ENCODE assay signal across 12 cellular contexts in genomic region chr2:23596316-23596885, GRCh38.
A peak's percentile ranks its signal among the peaks of the same experiment; 100 is the strongest.
DNase-seq lines count a peak whose midpoint lies in the region; FAIRE-seq and TF ChIP-seq lines count a peak whose summit lies in the region.
"Had no signal": no experiment of that assay in that cellular context is flagged by ENCODE, and none has a peak within 500 bp of the region (broad histone marks: within the 10 kb centered on the region; RNA-seq: fewer than 3 reads in every experiment).

No MANE protein-coding gene starts in this region.

- WGBS in suprapubic skin: 79% methylated on average over 16 of the region's 16 CpGs

- H3K36me3 Mint-ChIP-seq in astrocyte (ENCODE audit: low read depth, unreplicated experiment): no peaks in the 10 kb centered on the region
- H3K36me3 Mint-ChIP-seq in CD14-positive monocyte: no peaks in the 10 kb centered on the region

- intact Hi-C loops in CD14-positive monocyte (cut with micrococcal nuclease): no loop called here

- H3K36me3 ChIP-seq in astrocyte (ENCODE audit: insufficient read depth, low read length) (no peaks in the 10 kb centered on the region), suprapubic skin (no peaks in the 10 kb centered on the region)
- H3K36me3 ChIP-seq: spleen had no signal

- H3K9me3 ChIP-seq in astrocyte (ENCODE audit: insufficient read depth, low read depth, low read length): no peaks in the 10 kb centered on the region
- no peaks in the 10 kb centered on the region for H3K9me3 ChIP-seq in suprapubic skin
- H3K9me3 ChIP-seq: A549, spleen had no signal

- H3K9ac ChIP-seq in astrocyte (ENCODE audit: low read length): peak overlapping the region; percentile 24

- peaks cover 14% of the 10 kb centered on the region for H3K4me1 ChIP-seq in astrocyte (ENCODE audit: insufficient read depth, low read length)
- H3K4me1 ChIP-seq in suprapubic skin: peaks cover 10% of the 10 kb centered on the region
- H3K4me1 ChIP-seq: A549, spleen had no signal

- FAIRE-seq in astrocyte (lab: Jason Lieb, UNC): no peak
- FAIRE-seq: A549 had no signal

- TF ChIP-seq CTCF in astrocyte (IDR thresholded peaks at IDR 0.05; ENCODE audit: insufficient read depth, low read depth, low read length) (no peak), suprapubic skin (IDR thresholded peaks at IDR 0.05) (no peak), CD14-positive monocyte (IDR thresholded peaks at IDR 0.05) (no peak)

- H3K27me3 ChIP-seq in astrocyte (ENCODE audit: insufficient read depth, low read length) (no peaks in the 10 kb centered on the region), suprapubic skin (no peaks in the 10 kb centered on the region)

- H2AFZ ChIP-seq in astrocyte (ENCODE audit: low read depth, low read length): peak overlapping the region; percentile 55

- H3K9me3 Mint-ChIP-seq in astrocyte (ENCODE audit: unreplicated experiment) (no peaks in the 10 kb centered on the region), CD14-positive monocyte (peaks cover 0 to 1% (median 0%) of the 10 kb centered on the region in 7 donors)
- H3K9me3 Mint-ChIP-seq: activated T-cell treated with anti-CD3 and anti-CD28 coated beads, Interleukin-2, amount 50 U/mL, for 72 hours had no signal

- H3K79me2 ChIP-seq in astrocyte (ENCODE audit: insufficient read depth, low read length): no peaks in the 10 kb centered on the region

- H3K27me3 Mint-ChIP-seq in astrocyte (ENCODE audit: low read depth, unreplicated experiment): peaks cover 26% of the 10 kb centered on the region
- peaks cover 4 to 28% (median 8%) of the 10 kb centered on the region in 3 donors for H3K27me3 Mint-ChIP-seq in CD14-positive monocyte (ENCODE audit: low read depth in 3 of 3)

- DNase-seq in NCI-H1694 treated with DMSO at 0.1 percent for 48 hours (lab: John Stamatoyannopoulos, UW) (peak; percentile 57), NCI-H1694 (lab: John Stamatoyannopoulos, UW) (no peak), astrocyte (ENCODE audit: low read depth) (peak; percentile 69), hepatic stellate cell (ENCODE audit: low spot score) (peak; percentile 57), suprapubic skin (ENCODE audit: low spot score in 2 of 2) (no peak), NCI-H2081 treated with DMSO at 0.1 percent for 48 hours (lab: John Stamatoyannopoulos, UW) (no peak), CD14-positive monocyte (ENCODE audit: low spot score) (no peak), NCI-H2171 (lab: John Stamatoyannopoulos, UW) (no peak)
- DNase-seq: activated T-cell treated with anti-CD3 and anti-CD28 coated beads, Interleukin-2, amount 50 U/mL, for 72 hours; GOT3 had no signal

- H3K4me1 Mint-ChIP-seq in astrocyte (ENCODE audit: low read depth, unreplicated experiment) (peaks cover 21% of the 10 kb centered on the region), CD14-positive monocyte (no peaks in the 10 kb centered on the region)

- H3K27ac ChIP-seq in astrocyte (ENCODE audit: low read depth, low read length) (no peak overlapping the region), suprapubic skin (no peak overlapping the region)
- H3K27ac ChIP-seq: A549, spleen had no signal

- peak overlapping the region; percentile 77 for H3K4me2 ChIP-seq in astrocyte (ENCODE audit: low read length)
- H3K4me2 ChIP-seq: A549 had no signal

- no peak overlapping the region for H3K4me3 ChIP-seq in astrocyte (ENCODE audit: insufficient read depth, low read depth, low read length)
- no peak overlapping the region for H3K4me3 ChIP-seq in suprapubic skin
- H3K4me3 ChIP-seq: A549, spleen had no signal

- no peak overlapping the region for H3K4me3 Mint-ChIP-seq in astrocyte (ENCODE audit: unreplicated experiment)
- no peak overlapping the region for H3K4me3 Mint-ChIP-seq in CD14-positive monocyte
- H3K4me3 Mint-ChIP-seq: activated T-cell treated with anti-CD3 and anti-CD28 coated beads, Interleukin-2, amount 50 U/mL, for 72 hours had no signal

- peak; percentile 25 for TF ChIP-seq EP300 in suprapubic skin (IDR thresholded peaks at IDR 0.05)

- no peaks in the 10 kb centered on the region for H4K20me1 ChIP-seq in astrocyte (ENCODE audit: insufficient read depth, low read length)

- TF ChIP-seq POLR2A in suprapubic skin (IDR thresholded peaks at IDR 0.05): no peak

- H3K27ac Mint-ChIP-seq in astrocyte (ENCODE audit: unreplicated experiment) (peak overlapping the region; percentile 89), CD14-positive monocyte (no peak overlapping the region)
- H3K27ac Mint-ChIP-seq: activated T-cell treated with anti-CD3 and anti-CD28 coated beads, Interleukin-2, amount 50 U/mL, for 72 hours had no signal

Comparison
In these comparisons a context has a peak if more than half of its experiments do, and no peak if none do; other contexts are left out.
1. DNase-seq: peak in NCI-H1694 treated with DMSO at 0.1 percent for 48 hours (single experiment), astrocyte (single experiment) and hepatic stellate cell (single experiment); none in NCI-H1694 (single experiment), suprapubic skin (0 of 2), NCI-H2081 treated with DMSO at 0.1 percent for 48 hours (single experiment), CD14-positive monocyte (single experiment) and NCI-H2171 (single experiment).